27 cellular contexts compared by ENCODE assay signal in the genomic region with DNA sequence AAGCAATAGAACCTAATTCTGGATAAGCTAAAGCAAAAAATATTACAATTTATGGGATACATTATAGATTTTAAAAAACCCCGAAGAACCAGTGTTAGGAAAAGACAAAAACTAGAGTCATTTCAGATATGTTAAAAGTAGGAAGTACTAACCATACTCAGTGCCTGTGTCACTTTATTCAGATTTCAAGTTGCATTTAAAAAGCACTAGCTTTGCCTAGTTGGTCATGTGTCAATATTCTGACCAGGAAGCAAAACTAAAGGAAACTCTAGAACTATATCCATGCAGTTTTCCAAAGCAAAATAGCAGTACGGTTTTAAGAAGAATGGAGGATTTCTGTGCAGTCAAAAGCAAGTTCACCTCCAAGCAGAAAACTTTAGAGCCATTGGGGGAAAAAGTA.
DNase-seq lines count a peak whose midpoint lies in the region; ATAC-seq and TF ChIP-seq lines count a peak whose summit lies in the region.
"Had no signal": no experiment of that assay in that cellular context is flagged by ENCODE, and none has a peak within 500 bp of the region (broad histone marks: within the 10 kb centered on the region; RNA-seq: fewer than 3 reads in every experiment).

No MANE protein-coding gene starts in this region.

- H3K27me3 Mint-ChIP-seq in GM23338 (ENCODE audit: insufficient read depth, low read depth, poor library complexity), result no peaks in the 10 kb centered on the region

- no peak for DNase-seq in SK-N-SH
- DNase-seq in MV-4-11 (lab: John Stamatoyannopoulos, UW), result peak; percentile 29
- DNase-seq in left lung, result no peak
- no peak for DNase-seq in tibial nerve (ENCODE audit: low spot score in 2 of 2)
- DNase-seq in GM23338 (ENCODE audit: low spot score), result no peak
- DNase-seq in HEK293T (ENCODE audit: extremely low spot score), result no peak
- DNase-seq: effector CD4-positive, alpha-beta T cell; erythroblast; foreskin fibroblast; GM23248; left ventricle myocardium inferior; NCI-H1694 treated with DMSO at 0.1 percent for 48 hours; NCI-H2227 treated with DMSO at 0.1 percent for 48 hours; NCI-H82; SIG-M5; stimulated activated CD4-positive, alpha-beta T cell treated with anti-CD3 and anti-CD28 coated beads, Interleukin-2, amount 100 ng/mL, for 48 hours; stimulated activated naive CD4-positive, alpha-beta T cell; thyroid gland; WERI-Rb-1 had no signal

- ATAC-seq in SK-N-SH treated with all-trans-retinoic acid at 6 μM for 48 hours (no peak), left lung (peak; percentile 38), HG03520 (IDR thresholded peaks at IDR 0.05; ENCODE audit: unreplicated experiment) (no peak), GM23338 (no peak)
- ATAC-seq: A549 had no signal

- H2AFZ ChIP-seq in SK-N-SH (ENCODE audit: low read depth) (peak overlapping the region; percentile 64; the same call in 1 of the 2 replicates), GM23338 (no peak overlapping the region)
- H2AFZ ChIP-seq: GM23248 had no signal

- H3K36me3 Mint-ChIP-seq in GM23338 (ENCODE audit: low read depth), result no peaks in the 10 kb centered on the region; the same call in 2 of the 3 replicates

- H3K27ac ChIP-seq in SK-N-SH (ENCODE audit: low read depth in 2 of 2, low read length in 1 of 2) (no peak overlapping the region), left lung (peak overlapping the region; percentile 36 to 71), tibial nerve (peak overlapping the region in 3 of 4 donors; percentile 29 to 63 (median 41)), GM23338 (ENCODE audit: low read depth) (no peak overlapping the region)
- H3K27ac ChIP-seq: A549, GM23248, left ventricle myocardium inferior, neutrophil, thyroid gland, WERI-Rb-1 had no signal

- H4K20me1 ChIP-seq in SK-N-SH (ENCODE audit: insufficient read depth) (no peaks in the 10 kb centered on the region), GM23338 (replicated peaks; ENCODE audit: insufficient read depth) (no peaks in the 10 kb centered on the region)
- H4K20me1 ChIP-seq: BLaER1 treated with 17β-estradiol and CSF1 and Interleukin-3, amounts not matched to agents 10 nM and 100 nM had no signal

- CTCF ChIA-PET in SK-N-SH (lab: Yijun Ruan, JAX) (no interaction called here), HEK293T (lab: Yijun Ruan, JAX) (no interaction called here)

- H3K27ac Mint-ChIP-seq in GM23338, result no peak overlapping the region
- H3K27ac Mint-ChIP-seq: activated T-helper 2 cell treated with anti-CD3 and anti-CD28 coated beads, Interferon-gamma antibody, Interleukin-2, Interleukin-4, amounts not matched to agents 10 μg/mL and 5 μg/mL and 100 μg/mL, durations not matched to agents 14 hours and 24 hours and 36 hours; T-helper 1 cell treated with Interleukin-12 subunit alpha and Interleukin-12 subunit beta and Interleukin-4 antibody, amounts not matched to agents 30 μg/mL and 1 μg/mL, for 36 hours had no signal

- WGBS in SK-N-SH (ENCODE audit: low lambda C conversion rate), result 32% methylated on average over 2 of the region's 2 CpGs
- WGBS in tibial nerve, 2 donors, result 78 to 81% methylated on average over 2 of the region's 2 CpGs

- H3K4me3 ChIP-seq in SK-N-SH (ENCODE audit: low read depth in 2 of 2, low read length in 1 of 2), result no peak overlapping the region
- no peak overlapping the region for H3K4me3 ChIP-seq in left lung
- no peak overlapping the region for H3K4me3 ChIP-seq in tibial nerve
- H3K4me3 ChIP-seq in GM23338, result no peak overlapping the region
- H3K4me3 ChIP-seq: A549, GM23248, left ventricle myocardium inferior, smooth muscle cell, thyroid gland had no signal

- H3K9me2 ChIP-seq in SK-N-SH (no peaks in the 10 kb centered on the region), GM23338 (ENCODE audit: insufficient read depth) (no peaks in the 10 kb centered on the region)

- TF ChIP-seq EP300 in SK-N-SH (IDR thresholded peaks at IDR 0.05; ENCODE audit: borderline replicate concordance in 1 of 2, low read depth in 1 of 2, low read length in 1 of 2) (no peak), tibial nerve (IDR thresholded peaks at IDR 0.05) (no peak)

- no peaks in the 10 kb centered on the region for H3K36me3 ChIP-seq in SK-N-SH (replicated peaks in 1 of 2; ENCODE audit: control insufficient read depth in 1 of 2, insufficient read depth in 2 of 2, low read length in 1 of 2)
- H3K36me3 ChIP-seq in left lung, result no peaks in the 10 kb centered on the region
- H3K36me3 ChIP-seq in tibial nerve, result no peaks in the 10 kb centered on the region
- no peaks in the 10 kb centered on the region for H3K36me3 ChIP-seq in GM23338 (ENCODE audit: insufficient read depth)
- H3K36me3 ChIP-seq: BLaER1 treated with 17β-estradiol and CSF1 and Interleukin-3, amounts not matched to agents 10 nM and 100 nM; left ventricle myocardium inferior; neutrophil; thyroid gland; WERI-Rb-1 had no signal

- peaks cover 10% of the 10 kb centered on the region; the same call in 2 of the 3 replicates for H3K4me1 Mint-ChIP-seq in GM23338

- no peaks in the 10 kb centered on the region for H3K9me3 ChIP-seq in SK-N-SH
- no peaks in the 10 kb centered on the region for H3K9me3 ChIP-seq in left lung
- H3K9me3 ChIP-seq in tibial nerve, result no peaks in the 10 kb centered on the region
- H3K9me3 ChIP-seq: A549, left ventricle myocardium inferior, neutrophil, thyroid gland had no signal

- H3K9me3 Mint-ChIP-seq in GM23338, result no peaks in the 10 kb centered on the region
- H3K9me3 Mint-ChIP-seq: activated T-helper 2 cell treated with anti-CD3 and anti-CD28 coated beads, Interferon-gamma antibody, Interleukin-2, Interleukin-4, amounts not matched to agents 10 μg/mL and 5 μg/mL and 100 μg/mL, durations not matched to agents 14 hours and 24 hours and 36 hours; T-helper 1 cell treated with Interleukin-12 subunit alpha and Interleukin-12 subunit beta and Interleukin-4 antibody, amounts not matched to agents 30 μg/mL and 1 μg/mL, for 36 hours had no signal

- H3K4me1 ChIP-seq in SK-N-SH (ENCODE audit: control insufficient read depth in 1 of 2, insufficient read depth in 2 of 2, low read depth in 1 of 2, low read length in 1 of 2), result peaks cover 0 to 5% of the 10 kb centered on the region in 2 experiments; a peak in 1 of 4 replicates
- H3K4me1 ChIP-seq in left lung, result peaks cover 0 to 19% of the 10 kb centered on the region in 2 donors
- H3K4me1 ChIP-seq in tibial nerve, result peaks cover 0 to 31% (median 4%) of the 10 kb centered on the region in 4 donors
- peaks cover 11% of the 10 kb centered on the region; the same call in 1 of the 2 replicates for H3K4me1 ChIP-seq in GM23338 (ENCODE audit: insufficient read depth)
- H3K4me1 ChIP-seq: A549, left ventricle myocardium inferior, thyroid gland had no signal

- H3K27me3 ChIP-seq in SK-N-SH (ENCODE audit: insufficient read depth), result no peaks in the 10 kb centered on the region
- no peaks in the 10 kb centered on the region for H3K27me3 ChIP-seq in left lung
- H3K27me3 ChIP-seq in tibial nerve, result no peaks in the 10 kb centered on the region
- H3K27me3 ChIP-seq in GM23338 (ENCODE audit: insufficient read depth), result no peaks in the 10 kb centered on the region
- H3K27me3 ChIP-seq: BLaER1 treated with 17β-estradiol and CSF1 and Interleukin-3, amounts not matched to agents 10 nM and 100 nM; neutrophil; thyroid gland had no signal

- no peak for TF ChIP-seq POLR2A in tibial nerve (IDR thresholded peaks at IDR 0.05)

- H3K4me3 Mint-ChIP-seq in GM23338, result no peak overlapping the region
- H3K4me3 Mint-ChIP-seq: T-helper 1 cell treated with Interleukin-12 subunit alpha and Interleukin-12 subunit beta and Interleukin-4 antibody, amounts not matched to agents 30 μg/mL and 1 μg/mL, for 36 hours had no signal

- POLR2A ChIA-PET in SK-N-SH (lab: Yijun Ruan, JAX), result no interaction called here
- POLR2A ChIA-PET in HEK293T (lab: Yijun Ruan, JAX), result no interaction called here

- H3F3A ChIP-seq in SK-N-SH (replicated peaks; ENCODE audit: insufficient read depth) (peaks cover 10% of the 10 kb centered on the region), GM23338 (replicated peaks; ENCODE audit: low read depth) (no peaks in the 10 kb centered on the region)

- H3K4me2 ChIP-seq in SK-N-SH, result 0 out of 2 replicates have a peak overlapping the region, but pooled peaks have one; percentile 10
- no peak overlapping the region for H3K4me2 ChIP-seq in GM23338
- H3K4me2 ChIP-seq: A549, smooth muscle cell had no signal

- no peak for TF ChIP-seq RAD21 in SK-N-SH (IDR thresholded peaks at IDR 0.05; ENCODE audit: low read length)

- intact Hi-C loops in left lung (cut with DNase I), result no loop called here

- no peak for TF ChIP-seq CTCF in SK-N-SH (IDR thresholded peaks at IDR 0.05)
- no peak for TF ChIP-seq CTCF in left lung (IDR thresholded peaks at IDR 0.05)
- no peak for TF ChIP-seq CTCF in tibial nerve (IDR thresholded peaks at IDR 0.05)
- no peak for TF ChIP-seq CTCF in GM23338 (conservative IDR thresholded peaks at IDR 0.05; ENCODE audit: low read depth in 2 of 2)

- no peak overlapping the region for H3K9ac ChIP-seq in SK-N-SH
- H3K9ac ChIP-seq: GM23248 had no signal

- no peaks in the 10 kb centered on the region for H3K79me2 ChIP-seq in SK-N-SH (ENCODE audit: insufficient read depth)
- H3K79me2 ChIP-seq in GM23338 (replicated peaks; ENCODE audit: insufficient read depth), result no peaks in the 10 kb centered on the region

TF ChIP-seq in SK-N-SH, 30 proteins besides CTCF, POLR2A, EP300 and RAD21 (continues in another document):
- TF ChIP-seq TAF1 (IDR thresholded peaks at IDR 0.05; ENCODE audit: borderline replicate concordance, low read depth, low read length), result no peak
- TF ChIP-seq FOSL2 (IDR thresholded peaks at IDR 0.05; ENCODE audit: borderline replicate concordance, low read depth), result no peak

TF ChIP-seq in GM23338, 12 proteins besides CTCF, POLR2A, EP300 and RAD21 (continues in another document):
- TF ChIP-seq EZH2phosphoT487 (IDR thresholded peaks at IDR 0.05; ENCODE audit: unreplicated experiment) (no peak), JUNB (IDR thresholded peaks at IDR 0.05; ENCODE audit: unreplicated experiment) (no peak), EZH2 (IDR thresholded peaks at IDR 0.05; ENCODE audit: low read depth, unreplicated experiment) (no peak)

TF ChIP-seq in HEK293T, 16 proteins besides CTCF, POLR2A, EP300 and RAD21:
- TF ChIP-seq SUZ12 (IDR thresholded peaks at IDR 0.05), result no peak

Comparison
In these comparisons a context has a peak if more than half of its experiments do, and no peak if none do; other contexts are left out.
1. H3K27ac ChIP-seq: peak in left lung (2 of 2) and tibial nerve (3 of 4); none in SK-N-SH (0 of 2) and GM23338 (single experiment).